ENCODE assay signal across 33 cellular contexts in genomic region chr11:8922691-8923090, GRCh38. TPM values are rescaled to one million over a fixed set of nuclear protein-coding genes. Genes with fewer than 3 reads are reported as not detected.
"Had no signal": no experiment of that assay in that cellular context is flagged by ENCODE, and none has a peak within 500 bp of the region (broad histone marks: within the 10 kb centered on the region; RNA-seq: fewer than 3 reads in every experiment).

No MANE protein-coding gene starts in this region.

- H3K4me1 Mint-ChIP-seq: endodermal cell had no signal

- H3K4me1 ChIP-seq: colonic mucosa, gastrocnemius medialis had no signal

- DNase-seq: colonic mucosa; cortex of kidney; effector CD8-positive, alpha-beta T cell; effector memory CD8-positive, alpha-beta T cell; endodermal cell; erythroblast; esophagus squamous epithelium; foreskin fibroblast; foreskin melanocyte; gastrocnemius medialis; glutamatergic neuron; heart right ventricle; hippocampal formation; left cardiac atrium; left lung; left ventricle myocardium superior; lower lobe of right lung; mesenchymal stem cell; mucosa of descending colon had no signal

- H3K27ac ChIP-seq: colonic mucosa, epithelial cell of prostate, esophagus squamous epithelium, gastrocnemius medialis, heart right ventricle, left lung, lower lobe of right lung had no signal

- H3K4me3 Mint-ChIP-seq: dendritic cell treated with granulocyte-macrophage colony-stimulating factor and Interleukin-4, amounts not matched to agents 40 ng/mL and 50 ng/mL, for 4 days; effector memory CD8-positive, alpha-beta T cell; endodermal cell; mesothelial cell of epicardium had no signal

- H3K4me3 ChIP-seq: colonic mucosa, esophagus squamous epithelium, gastrocnemius medialis, heart right ventricle, left lung, lower lobe of right lung, mucosa of descending colon had no signal

- H3K27me3 ChIP-seq: colonic mucosa, esophagus squamous epithelium, gastrocnemius medialis, heart right ventricle, left lung had no signal

- H3K9me3 Mint-ChIP-seq: dendritic cell treated with granulocyte-macrophage colony-stimulating factor and Interleukin-4, amounts not matched to agents 40 ng/mL and 50 ng/mL, for 4 days; effector memory CD8-positive, alpha-beta T cell; endodermal cell; mesothelial cell of epicardium had no signal

- FAIRE-seq: endometrium, islet of Langerhans, keratinocyte had no signal

- H3K27me3 Mint-ChIP-seq: dendritic cell treated with granulocyte-macrophage colony-stimulating factor and Interleukin-4, amounts not matched to agents 40 ng/mL and 50 ng/mL, for 4 days; effector memory CD8-positive, alpha-beta T cell had no signal

- H3K9me3 ChIP-seq: colonic mucosa, esophagus squamous epithelium, gastrocnemius medialis, heart right ventricle, left lung, lower lobe of right lung, mucosa of descending colon had no signal

- H3K36me3 ChIP-seq: colonic mucosa had no signal

- H3K27ac Mint-ChIP-seq: dendritic cell treated with granulocyte-macrophage colony-stimulating factor and Interleukin-4, amounts not matched to agents 40 ng/mL and 50 ng/mL, for 4 days; effector memory CD8-positive, alpha-beta T cell; endodermal cell; mesothelial cell of epicardium had no signal

- ATAC-seq: effector memory CD8-positive, alpha-beta T cell; esophagus mucosa; gastrocnemius medialis; heart right ventricle; left cardiac atrium; left lung; left ventricle myocardium superior; lower lobe of right lung; mucosa of descending colon had no signal

RNA-seq across cellular contexts. Expression of gene C11orf16, which starts 10.1 kb away (rescaled TPM):
- total RNA-seq: chondrocyte, colonic mucosa, dermis microvascular lymphatic vessel endothelial cell, endodermal cell, esophagus mucosa, esophagus squamous epithelium, gastrocnemius medialis, glomerular endothelial cell, kidney epithelial cell, left cardiac atrium, left ventricle myocardium superior, lower leg skin, lung microvascular endothelial cell, mesenteric fat pad, mesothelial cell of epicardium, mucosa of descending colon had no signal
- polyA plus RNA-seq: heart right ventricle, keratinocyte had no signal

RNA-seq across cellular contexts. Expression of gene ASCL3, which starts 20.1 kb away (rescaled TPM):
- total RNA-seq: chondrocyte, colonic mucosa, dermis microvascular lymphatic vessel endothelial cell, endodermal cell, esophagus mucosa, esophagus squamous epithelium, gastrocnemius medialis, glomerular endothelial cell, heart right ventricle, kidney epithelial cell, left cardiac atrium, left lung, left ventricle myocardium superior, lower leg skin, lower lobe of right lung, lung microvascular endothelial cell, mesenteric fat pad, mesothelial cell of epicardium, mucosa of descending colon had no signal
- polyA plus RNA-seq: heart right ventricle, keratinocyte had no signal
